In the genomic region with DNA sequence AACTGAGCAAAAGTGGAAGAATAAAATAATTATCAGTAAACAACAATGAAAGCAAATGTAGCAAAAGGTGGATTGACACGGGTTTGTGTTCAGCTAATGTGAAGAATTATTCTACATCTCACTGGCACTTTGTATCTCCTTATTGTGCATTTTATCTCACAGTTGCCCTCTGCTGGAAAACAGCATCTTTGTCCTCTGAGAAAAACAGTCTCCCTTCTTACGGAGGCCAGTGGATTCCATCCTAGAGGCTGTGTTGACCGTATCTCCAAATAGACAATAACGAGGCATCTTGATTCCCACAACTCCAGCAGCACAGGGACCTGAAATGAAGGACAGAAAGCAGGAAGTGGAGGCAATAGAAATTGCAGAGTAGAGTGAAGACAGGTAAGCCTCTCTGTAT, we compare ENCODE assay signal across 8 cellular contexts. TPM values are rescaled to one million over a fixed set of nuclear protein-coding genes. Genes with fewer than 3 reads are reported as not detected.
A peak's percentile ranks its signal among the peaks of the same experiment; 100 is the strongest.
DNase-seq lines count a peak whose midpoint lies in the region; ATAC-seq and TF ChIP-seq lines count a peak whose summit lies in the region.

No MANE protein-coding gene starts in this region.

- no peak overlapping the region for H3K4me3 Mint-ChIP-seq in WTC11

- H3K36me3 ChIP-seq in H7 (replicated peaks; ENCODE audit: control insufficient read depth, insufficient read depth, low read length), result no peaks in the 10 kb centered on the region

- CTCF ChIA-PET in WTC11 (lab: Charles Lee), result interaction anchor here (0.6 to 2.8 kb wide), 7 partner anchors 10 to 433 kb away, joined by 3 to 24 read pairs (median 5); no protein-coding TSS in a partner anchor

- no peaks in the 10 kb centered on the region for H3K27me3 ChIP-seq in H7 (ENCODE audit: control insufficient read depth, insufficient read depth, low read length)

- H3K27ac Mint-ChIP-seq in WTC11, result no peak overlapping the region

- no peak overlapping the region for H3K4me3 ChIP-seq in H7 (ENCODE audit: insufficient read depth, low read depth, low read length)

- no peaks in the 10 kb centered on the region for H3K9me3 Mint-ChIP-seq in WTC11

- DNase-seq in AG20443 (ENCODE audit: low spot score) (peak; percentile 40), H7 (peak; percentile 1), WTC11 (ENCODE audit: low spot score) (no peak), left kidney (ENCODE audit: low read depth, low spot score) (peak; percentile 61), activated gamma-delta T cell treated with Interleukin-2 at 50 U/mL for 16 hours (no peak)
- DNase-seq in activated CD4-positive, alpha-beta T cell treated with anti-CD3 and anti-CD28 coated beads for 1 hour, result no peak

- peak; percentile 65 for ATAC-seq in WTC11
- no peak for ATAC-seq in HG03175 (IDR thresholded peaks at IDR 0.05; ENCODE audit: unreplicated experiment)
- ATAC-seq in GM19395 (IDR thresholded peaks at IDR 0.05; ENCODE audit: unreplicated experiment), result no peak

- POLR2A ChIA-PET in WTC11 (lab: Charles Lee), result no interaction called here

- H3K27me3 Mint-ChIP-seq in WTC11 (ENCODE audit: low read depth), result no peaks in the 10 kb centered on the region

- H3K4me1 Mint-ChIP-seq in WTC11, result peaks cover 17% of the 10 kb centered on the region

- TF ChIP-seq CTCF in WTC11 (IDR thresholded peaks at IDR 0.05), result no peak

- 0 out of 2 replicates have a peak, but pooled peaks cover 3% of the 10 kb centered on the region for H3K36me3 Mint-ChIP-seq in WTC11

TF ChIP-seq in WTC11, 78 proteins besides CTCF, POLR2A, EP300 and RAD21:
- TF ChIP-seq, protein P1, sequence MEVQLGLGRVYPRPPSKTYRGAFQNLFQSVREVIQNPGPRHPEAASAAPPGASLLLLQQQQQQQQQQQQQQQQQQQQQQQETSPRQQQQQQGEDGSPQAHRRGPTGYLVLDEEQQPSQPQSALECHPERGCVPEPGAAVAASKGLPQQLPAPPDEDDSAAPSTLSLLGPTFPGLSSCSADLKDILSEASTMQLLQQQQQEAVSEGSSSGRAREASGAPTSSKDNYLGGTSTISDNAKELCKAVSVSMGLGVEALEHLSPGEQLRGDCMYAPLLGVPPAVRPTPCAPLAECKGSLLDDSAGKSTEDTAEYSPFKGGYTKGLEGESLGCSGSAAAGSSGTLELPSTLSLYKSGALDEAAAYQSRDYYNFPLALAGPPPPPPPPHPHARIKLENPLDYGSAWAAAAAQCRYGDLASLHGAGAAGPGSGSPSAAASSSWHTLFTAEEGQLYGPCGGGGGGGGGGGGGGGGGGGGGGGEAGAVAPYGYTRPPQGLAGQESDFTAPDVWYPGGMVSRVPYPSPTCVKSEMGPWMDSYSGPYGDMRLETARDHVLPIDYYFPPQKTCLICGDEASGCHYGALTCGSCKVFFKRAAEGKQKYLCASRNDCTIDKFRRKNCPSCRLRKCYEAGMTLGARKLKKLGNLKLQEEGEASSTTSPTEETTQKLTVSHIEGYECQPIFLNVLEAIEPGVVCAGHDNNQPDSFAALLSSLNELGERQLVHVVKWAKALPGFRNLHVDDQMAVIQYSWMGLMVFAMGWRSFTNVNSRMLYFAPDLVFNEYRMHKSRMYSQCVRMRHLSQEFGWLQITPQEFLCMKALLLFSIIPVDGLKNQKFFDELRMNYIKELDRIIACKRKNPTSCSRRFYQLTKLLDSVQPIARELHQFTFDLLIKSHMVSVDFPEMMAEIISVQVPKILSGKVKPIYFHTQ (CRISPR knock-in tag; IDR thresholded peaks at IDR 0.05), result no peak

RNA-seq across cellular contexts. Expression of gene PLBD1, which starts 51.3 kb away (rescaled TPM):
- 42.1 and 43.8 TPM in 2 replicates for total RNA-seq in H7 (2014; rRNA removed; shearing (Covaris generic))
- total RNA-seq in WTC11 (2021), result 31.8 to 49.6 TPM (median 32.1 TPM) in 3 replicates

Comparison
In these comparisons a context has a peak if more than half of its experiments do, and no peak if none do; other contexts are left out.
1. DNase-seq: peak in AG20443 (single experiment), H7 (single experiment) and left kidney (single experiment); none in WTC11 (single experiment), activated gamma-delta T cell treated with Interleukin-2 at 50 U/mL for 16 hours (single experiment) and activated CD4-positive, alpha-beta T cell treated with anti-CD3 and anti-CD28 coated beads for 1 hour (single experiment).